19 cellular contexts compared by ENCODE assay signal in the genomic region with DNA sequence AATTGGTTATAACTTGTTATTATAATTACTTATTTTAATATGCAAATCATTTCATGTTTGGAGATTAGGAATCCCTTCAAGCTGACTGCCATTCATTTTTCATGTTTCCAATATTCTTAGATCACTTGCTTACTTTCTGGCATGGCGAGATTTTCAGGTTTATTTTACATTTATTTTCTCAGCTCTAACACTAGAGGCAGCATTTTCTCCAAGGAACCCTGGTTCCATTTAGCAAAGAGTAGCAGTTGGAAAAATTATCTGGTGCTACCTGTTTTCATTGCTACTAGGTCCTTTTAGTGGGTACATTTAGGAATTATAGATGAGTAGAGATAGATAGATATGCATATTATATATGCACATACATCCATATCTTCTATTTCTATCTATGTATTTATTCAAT.
DNase-seq lines count a peak whose midpoint lies in the region; ATAC-seq, FAIRE-seq and TF ChIP-seq lines count a peak whose summit lies in the region.
"Had no signal": no experiment of that assay in that cellular context is flagged by ENCODE, and none has a peak within 500 bp of the region (broad histone marks: within the 10 kb centered on the region; RNA-seq: fewer than 3 reads in every experiment).

No MANE protein-coding gene starts in this region.

- TF ChIP-seq CTCF in DND-41 (IDR thresholded peaks at IDR 0.05; ENCODE audit: borderline replicate concordance, extremely low read depth, low read length, poor library complexity, severe bottlenecking) (peak; percentile 29), K562 (IDR thresholded peaks at IDR 0.05 in 2 of 3, conservative IDR thresholded peaks at IDR 0.05 in 1 of 3; ENCODE audit: insufficient read depth in 2 of 3, low read depth in 1 of 3, low read length in 3 of 3) (peak in 2 of 3 experiments; percentile 25 to 32; a peak in 2 of 6 replicates), neural cell (IDR thresholded peaks at IDR 0.05; ENCODE audit: poor library complexity, severe bottlenecking) (peak; percentile 30)

- no peak for ATAC-seq in DND-41 (ENCODE audit: insufficient read depth, low read depth)
- no peak for ATAC-seq in K562
- ATAC-seq in sciatic nerve = no peak
- ATAC-seq in HG02852 (IDR thresholded peaks at IDR 0.05; ENCODE audit: unreplicated experiment) = no peak
- ATAC-seq in GM19463 (IDR thresholded peaks at IDR 0.05; ENCODE audit: unreplicated experiment) = no peak
- ATAC-seq: activated T-helper 17 cell treated with anti-CD3 and anti-CD28 coated beads, Interleukin-2, amount 50 U/mL, for 72 hours; left cardiac atrium; natural killer cell had no signal

- DNase-seq in DND-41 (no peak), K562 (ENCODE audit: extremely low read depth in 1 of 4, low spot score in 3 of 4) (peak in 2 of 4 experiments; percentile 10 to 41), sciatic nerve (ENCODE audit: low spot score) (no peak)
- DNase-seq in activated naive CD4-positive, alpha-beta T cell (lab: John Stamatoyannopoulos, UW) = no peak
- DNase-seq: activated CD4-positive, alpha-beta T cell treated with anti-CD3 and anti-CD28 coated beads for 48 hours; EL; foreskin melanocyte; left cardiac atrium; MM.1S; natural killer cell; NCI-H524 treated with DMSO at 0.1 percent for 48 hours; small intestine; tibial artery had no signal

- CTCF ChIA-PET in K562 (lab: Yijun Ruan, JAX; ENCODE audit: low intra/inter-chr PET ratio) = no interaction called here

- no peak overlapping the region for H3K27ac ChIP-seq in DND-41 (ENCODE audit: low read length)
- H3K27ac ChIP-seq in K562 (ENCODE audit: extremely low read depth, low read depth, low read length) = peak overlapping the region; percentile 87; the same call in 2 of the 3 replicates
- H3K27ac ChIP-seq in neural cell (ENCODE audit: low read length) = no peak overlapping the region
- H3K27ac ChIP-seq: SJSA1, tibial artery had no signal

- H3K27me3 ChIP-seq in DND-41 (ENCODE audit: insufficient read depth, low read length, poor library complexity) (no peaks in the 10 kb centered on the region), K562 (ENCODE audit: control insufficient read depth in 2 of 2, insufficient read depth in 2 of 2, low read length in 2 of 2) (no peaks in the 10 kb centered on the region), neural cell (ENCODE audit: insufficient read depth, low read depth, low read length) (no peaks in the 10 kb centered on the region)
- H3K27me3 ChIP-seq: SJSA1, tibial artery had no signal

- H3K79me2 ChIP-seq in DND-41 (ENCODE audit: insufficient read depth, low read length) = no peaks in the 10 kb centered on the region
- H3K79me2 ChIP-seq in K562 (ENCODE audit: control insufficient read depth, insufficient read depth, low read length) = no peaks in the 10 kb centered on the region
- no peaks in the 10 kb centered on the region for H3K79me2 ChIP-seq in neural cell (replicated peaks; ENCODE audit: insufficient read depth, low read length)

- no peak overlapping the region for H3K4me2 ChIP-seq in DND-41 (ENCODE audit: insufficient read depth, low read length)
- H3K4me2 ChIP-seq in K562 (ENCODE audit: insufficient read depth, low read length) = no peak overlapping the region; the same call in 1 of the 2 replicates
- H3K4me2 ChIP-seq in neural cell (ENCODE audit: low read length) = no peak overlapping the region

- no peaks in the 10 kb centered on the region for H3K9me1 ChIP-seq in K562 (ENCODE audit: control insufficient read depth, insufficient read depth, low read length)

- 0 out of 2 replicates have a peak, but pooled peaks have one; percentile 7 for TF ChIP-seq RAD21 in Ishikawa (IDR thresholded peaks at IDR 0.05; ENCODE audit: low read depth)
- no peak for TF ChIP-seq RAD21 in K562 (CRISPR knock-in tag; conservative IDR thresholded peaks at IDR 0.05 in 1 of 2, IDR thresholded peaks at IDR 0.05 in 1 of 2)
- no peak for TF ChIP-seq RAD21 in neural cell (conservative IDR thresholded peaks at IDR 0.05)

- H3K4me3 ChIP-seq in DND-41 (ENCODE audit: low read depth in 1 of 2, low read length in 2 of 2) (no peak overlapping the region), K562 (no peak overlapping the region), neural cell (ENCODE audit: low read length) (no peak overlapping the region)
- H3K4me3 ChIP-seq: SJSA1, tibial artery had no signal

- no peak overlapping the region for H2AFZ ChIP-seq in DND-41 (ENCODE audit: low read depth, low read length)
- H2AFZ ChIP-seq in K562 (ENCODE audit: low read depth, low read length) = peak overlapping the region; percentile 85
- H2AFZ ChIP-seq in neural cell (ENCODE audit: low read depth, low read length) = no peak overlapping the region

- no peak for FAIRE-seq in K562 (lab: Jason Lieb, UNC)
- FAIRE-seq: small intestine had no signal

- POLR2A ChIA-PET in K562 (lab: Yijun Ruan, JAX) = no interaction called here

- H3K9ac ChIP-seq in DND-41 (ENCODE audit: low read depth, low read length) (no peak overlapping the region), K562 (ENCODE audit: insufficient read depth in 1 of 2, low read depth in 2 of 2, low read length in 2 of 2) (no peak overlapping the region), neural cell (ENCODE audit: low read length) (no peak overlapping the region)

- in situ Hi-C loops in K562 (cut with MboI) = no loop called here

- H3K4me1 ChIP-seq in DND-41 (ENCODE audit: insufficient read depth, low read length) (no peaks in the 10 kb centered on the region), K562 (replicated peaks in 1 of 2; ENCODE audit: control insufficient read depth in 2 of 2, insufficient read depth in 2 of 2, low read length in 2 of 2) (peaks cover 0 to 3% of the 10 kb centered on the region in 2 experiments; a peak in 3 of 5 replicates)
- H3K4me1 ChIP-seq: SJSA1, tibial artery had no signal

- intact Hi-C loops in K562 (cut with micrococcal nuclease) = no loop called here
- intact Hi-C loops in sciatic nerve (cut with DNase I) = no loop called here

- no peaks in the 10 kb centered on the region for H3F3A ChIP-seq in neural cell (ENCODE audit: insufficient read depth, low read length, poor library complexity, severe bottlenecking)

- H3K36me3 ChIP-seq in DND-41 (ENCODE audit: insufficient read depth, low read length) (no peaks in the 10 kb centered on the region), K562 (ENCODE audit: control insufficient read depth, insufficient read depth, low read length) (no peaks in the 10 kb centered on the region), neural cell (ENCODE audit: insufficient read depth, low read length) (no peaks in the 10 kb centered on the region)
- H3K36me3 ChIP-seq: SJSA1, tibial artery had no signal

- H3K9me2 ChIP-seq in neural cell (ENCODE audit: insufficient read depth, low read length) = no peaks in the 10 kb centered on the region

- no peak for TF ChIP-seq POLR2A in K562 (conservative IDR thresholded peaks at IDR 0.05)

- no peak for TF ChIP-seq EP300 in Ishikawa (IDR thresholded peaks at IDR 0.05; ENCODE audit: borderline replicate concordance)
- TF ChIP-seq EP300 in K562 (IDR thresholded peaks at IDR 0.05; ENCODE audit: low read length) = no peak
- TF ChIP-seq EP300 in neural cell (conservative IDR thresholded peaks at IDR 0.05; ENCODE audit: poor library complexity, severe bottlenecking) = no peak

- no peaks in the 10 kb centered on the region for H3K9me3 ChIP-seq in DND-41 (ENCODE audit: insufficient read depth, low read length, severe bottlenecking)
- H3K9me3 ChIP-seq in K562 (replicated peaks; ENCODE audit: control insufficient read depth, insufficient read depth, low read depth, low read length) = peaks cover 2% of the 10 kb centered on the region
- no peaks in the 10 kb centered on the region for H3K9me3 ChIP-seq in neural cell (ENCODE audit: low read length)
- H3K9me3 ChIP-seq: SJSA1, tibial artery had no signal

- 50% methylated on average over 1 of the region's 1 CpG for WGBS in K562 (ENCODE audit: insufficient coverage, low coverage, missing lambda C conversion rate)

- BruUV-seq in K562 (replicated peaks; lab: Mats Ljungman, UMichigan) = no TSS peak

- H4K20me1 ChIP-seq in DND-41 (ENCODE audit: insufficient read depth, low read length) = no peaks in the 10 kb centered on the region
- H4K20me1 ChIP-seq in K562 (replicated peaks; ENCODE audit: control insufficient read depth, insufficient read depth, low read length) = no peaks in the 10 kb centered on the region
- H4K20me1 ChIP-seq in neural cell (ENCODE audit: insufficient read depth) = no peaks in the 10 kb centered on the region

TF ChIP-seq in Ishikawa, 13 proteins besides CTCF, POLR2A, EP300 and RAD21 (continues in another document):
- TF ChIP-seq TEAD4 (IDR thresholded peaks at IDR 0.05) (no peak), NFIC (IDR thresholded peaks at IDR 0.05) (no peak), CREB1 (IDR thresholded peaks at IDR 0.05; ENCODE audit: low read depth) (no peak), TAF1 (IDR thresholded peaks at IDR 0.05; ENCODE audit: low read depth) (no peak)
- TF ChIP-seq, protein P1, sequence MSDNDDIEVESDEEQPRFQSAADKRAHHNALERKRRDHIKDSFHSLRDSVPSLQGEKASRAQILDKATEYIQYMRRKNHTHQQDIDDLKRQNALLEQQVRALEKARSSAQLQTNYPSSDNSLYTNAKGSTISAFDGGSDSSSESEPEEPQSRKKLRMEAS (IDR thresholded peaks at IDR 0.05) = no peak

TF ChIP-seq in K562, 482 proteins besides CTCF, POLR2A, EP300 and RAD21 (continues in another document):
- TF ChIP-seq RFX1 (IDR thresholded peaks at IDR 0.05) (0 out of 2 replicates have a peak, but pooled peaks have one; percentile 6), CC2D1A (IDR thresholded peaks at IDR 0.05) (no peak), WHSC1 (IDR thresholded peaks at IDR 0.05; ENCODE audit: low read length) (no peak), KDM1A (IDR thresholded peaks at IDR 0.05) (no peak)

TF ChIP-seq in neural cell, 6 proteins besides CTCF, POLR2A, EP300 and RAD21 (continues in another document):
- TF ChIP-seq TAF1 (IDR thresholded peaks at IDR 0.05; ENCODE audit: low read depth) (no peak), MXI1 (conservative IDR thresholded peaks at IDR 0.05; ENCODE audit: poor library complexity, severe bottlenecking) (no peak), EZH2 (IDR thresholded peaks at IDR 0.05; ENCODE audit: borderline replicate concordance, insufficient read depth, low read length, poor library complexity, severe bottlenecking) (no peak)
